ENCODE assay signal across 11 cellular contexts in the genomic region with DNA sequence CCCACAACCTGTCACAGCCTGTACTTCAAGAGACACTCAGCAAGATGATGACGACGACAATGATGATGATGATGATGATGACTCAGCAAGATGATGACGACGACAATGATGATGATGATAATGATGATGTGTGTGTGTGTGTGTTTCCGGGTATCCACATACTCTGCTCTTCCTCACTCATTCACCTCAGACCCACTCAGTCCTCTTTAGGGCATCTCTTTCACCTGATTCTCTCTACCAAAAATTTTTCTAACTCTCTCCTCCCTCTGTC. TPM values are rescaled to one million over a fixed set of nuclear protein-coding genes. Genes with fewer than 3 reads are reported as not detected.
A peak's percentile ranks its signal among the peaks of the same experiment; 100 is the strongest.
DNase-seq lines count a peak whose midpoint lies in the region; ATAC-seq, FAIRE-seq and TF ChIP-seq lines count a peak whose summit lies in the region.
"Had no signal": no experiment of that assay in that cellular context is flagged by ENCODE, and none has a peak within 500 bp of the region (broad histone marks: within the 10 kb centered on the region; RNA-seq: fewer than 3 reads in every experiment).

No MANE protein-coding gene starts in this region.

- H3K4me1 Mint-ChIP-seq in activated naive CD4-positive, alpha-beta T cell treated with anti-CD3 and anti-CD28 coated beads, Interleukin-2, amount 50 U/mL, for 24 hours, result peaks cover 30% of the 10 kb centered on the region
- peaks cover 20% of the 10 kb centered on the region for H3K4me1 Mint-ChIP-seq in activated CD4-positive, alpha-beta memory T cell treated with anti-CD3 and anti-CD28 coated beads for 36 hours (ENCODE audit: low read depth)
- peaks cover 14% of the 10 kb centered on the region for H3K4me1 Mint-ChIP-seq in glutamatergic neuron (ENCODE audit: low read depth, unreplicated experiment)

- intact Hi-C loops in activated CD4-positive, alpha-beta memory T cell treated with anti-CD3 and anti-CD28 coated beads for 36 hours (cut with micrococcal nuclease), result loop anchor here (2.0 to 10.0 kb wide), 2 partner anchors 17 to 59 kb away; no protein-coding TSS in a partner anchor

- H3K27ac Mint-ChIP-seq in activated naive CD4-positive, alpha-beta T cell treated with anti-CD3 and anti-CD28 coated beads, Interleukin-2, amount 50 U/mL, for 24 hours, result peak overlapping the region; percentile 64
- H3K27ac Mint-ChIP-seq in activated CD4-positive, alpha-beta memory T cell treated with anti-CD3 and anti-CD28 coated beads for 36 hours, result peak overlapping the region; percentile 14
- H3K27ac Mint-ChIP-seq in glutamatergic neuron (ENCODE audit: unreplicated experiment), result peak overlapping the region; percentile 97

- ATAC-seq in HG03175 (IDR thresholded peaks at IDR 0.05; ENCODE audit: unreplicated experiment), result no peak

- H3K27me3 Mint-ChIP-seq in activated naive CD4-positive, alpha-beta T cell treated with anti-CD3 and anti-CD28 coated beads, Interleukin-2, amount 50 U/mL, for 24 hours, result no peaks in the 10 kb centered on the region
- no peaks in the 10 kb centered on the region for H3K27me3 Mint-ChIP-seq in activated CD4-positive, alpha-beta memory T cell treated with anti-CD3 and anti-CD28 coated beads for 36 hours
- peaks cover 9% of the 10 kb centered on the region for H3K27me3 Mint-ChIP-seq in glutamatergic neuron (ENCODE audit: unreplicated experiment)

- POLR2A ChIA-PET in activated CD4-positive, alpha-beta memory T cell treated with anti-CD3 and anti-CD28 coated beads for 36 hours (lab: Charles Lee), result no interaction called here

- no peak for TF ChIP-seq CTCF in glutamatergic neuron (IDR thresholded peaks at IDR 0.05; ENCODE audit: partially characterized antibody, unreplicated experiment)

- no peaks in the 10 kb centered on the region for H3K9me3 Mint-ChIP-seq in activated naive CD4-positive, alpha-beta T cell treated with anti-CD3 and anti-CD28 coated beads, Interleukin-2, amount 50 U/mL, for 24 hours
- no peaks in the 10 kb centered on the region for H3K9me3 Mint-ChIP-seq in activated CD4-positive, alpha-beta memory T cell treated with anti-CD3 and anti-CD28 coated beads for 36 hours
- H3K9me3 Mint-ChIP-seq in glutamatergic neuron (ENCODE audit: unreplicated experiment), result peaks cover 19% of the 10 kb centered on the region

- peak overlapping the region; percentile 91 for H3K4me3 Mint-ChIP-seq in activated naive CD4-positive, alpha-beta T cell treated with anti-CD3 and anti-CD28 coated beads, Interleukin-2, amount 50 U/mL, for 24 hours
- H3K4me3 Mint-ChIP-seq in activated CD4-positive, alpha-beta memory T cell treated with anti-CD3 and anti-CD28 coated beads for 36 hours, result peak overlapping the region; percentile 78
- peak overlapping the region; percentile 91 for H3K4me3 Mint-ChIP-seq in glutamatergic neuron (ENCODE audit: unreplicated experiment)

- H3K36me3 Mint-ChIP-seq in activated naive CD4-positive, alpha-beta T cell treated with anti-CD3 and anti-CD28 coated beads, Interleukin-2, amount 50 U/mL, for 24 hours, result peaks cover 7% of the 10 kb centered on the region
- peaks cover 12% of the 10 kb centered on the region for H3K36me3 Mint-ChIP-seq in activated CD4-positive, alpha-beta memory T cell treated with anti-CD3 and anti-CD28 coated beads for 36 hours
- no peaks in the 10 kb centered on the region for H3K36me3 Mint-ChIP-seq in glutamatergic neuron (ENCODE audit: unreplicated experiment)

- no peak for DNase-seq in activated naive CD4-positive, alpha-beta T cell treated with Interleukin-2 at 50 U/mL for 16 hours
- peak; percentile 25 for DNase-seq in activated CD4-positive, alpha-beta memory T cell treated with anti-CD3 and anti-CD28 coated beads for 36 hours
- DNase-seq in glutamatergic neuron (no peak), urothelium cell line (ENCODE audit: low spot score) (no peak), globus pallidus (ENCODE audit: low spot score) (no peak), COLO829 (ENCODE audit: low spot score) (no peak)
- DNase-seq: BE2C had no signal

- FAIRE-seq in urothelium cell line (lab: Jason Lieb, UNC), result peak; percentile 23

- CTCF ChIA-PET in activated CD4-positive, alpha-beta memory T cell treated with anti-CD3 and anti-CD28 coated beads for 36 hours (lab: Charles Lee), result interaction anchor here (0.6 kb wide), 1 partner anchor 17 kb away, joined by 3 read pairs; no protein-coding TSS in a partner anchor

RNA-seq across cellular contexts. Expression of gene EIF6, which starts 1.2 kb away (rescaled TPM):
- total RNA-seq in activated CD4-positive, alpha-beta memory T cell treated with anti-CD3 and anti-CD28 coated beads for 36 hours, result 100 to 1,000 TPM; 115 to 120 TPM
- 85.2 TPM for total RNA-seq in glutamatergic neuron (ENCODE audit: unreplicated experiment)

RNA-seq across cellular contexts. Expression of gene FAM83C, which starts 6.5 kb away (rescaled TPM):
- total RNA-seq in activated CD4-positive, alpha-beta memory T cell treated with anti-CD3 and anti-CD28 coated beads for 36 hours, result not detected
- total RNA-seq in glutamatergic neuron (ENCODE audit: unreplicated experiment), result not detected
- total RNA-seq: glomerular endothelial cell, subcutaneous adipose tissue had no signal

RNA-seq across cellular contexts. Expression of gene MMP24OS, which starts 7.8 kb away (rescaled TPM):
- 10 to 100 TPM; 35.0 to 38.1 TPM for total RNA-seq in activated CD4-positive, alpha-beta memory T cell treated with anti-CD3 and anti-CD28 coated beads for 36 hours
- total RNA-seq in glutamatergic neuron (ENCODE audit: unreplicated experiment), result 99.0 TPM

RNA-seq across cellular contexts. Expression of gene MMP24, which starts 59.3 kb away (rescaled TPM):
- not detected for total RNA-seq in activated CD4-positive, alpha-beta memory T cell treated with anti-CD3 and anti-CD28 coated beads for 36 hours
- 19.0 TPM for total RNA-seq in glutamatergic neuron (ENCODE audit: unreplicated experiment)

Comparison
In these comparisons a context has a peak if more than half of its experiments do, and no peak if none do; other contexts are left out.
1. H3K27ac Mint-ChIP-seq: peak in every context shown above with its lines; median percentile 97 in glutamatergic neuron; 64 in activated naive CD4-positive, alpha-beta T cell treated with anti-CD3 and anti-CD28 coated beads, Interleukin-2, amount 50 U/mL, for 24 hours; 14 in activated CD4-positive, alpha-beta memory T cell treated with anti-CD3 and anti-CD28 coated beads for 36 hours.